8 cellular contexts compared by ENCODE assay signal in genomic region chr20:325889-326644, GRCh38. TPM values are rescaled to one million over a fixed set of nuclear protein-coding genes. Genes with fewer than 3 reads are reported as not detected.
DNase-seq lines count a peak whose midpoint lies in the region; ATAC-seq and TF ChIP-seq lines count a peak whose summit lies in the region.

No MANE protein-coding gene starts in this region.

- H3K4me1 Mint-ChIP-seq in WTC11, result peaks cover 59% of the 10 kb centered on the region

- peak overlapping the region; percentile 91 for H3K4me3 ChIP-seq in coronary artery

- H3K4me3 Mint-ChIP-seq in WTC11, result peak overlapping the region; percentile 87

- peaks cover 16% of the 10 kb centered on the region for H3K36me3 Mint-ChIP-seq in WTC11

- POLR2A ChIA-PET in WTC11 (lab: Charles Lee), result interaction anchor here (1.9 to 5.0 kb wide), 5 partner anchors 16 to 47 kb away, joined by 7 to 110 read pairs (median 22); partner anchors contain the start of genes NRSN2 and ZCCHC3

- no peaks in the 10 kb centered on the region for H3K27me3 Mint-ChIP-seq in WTC11 (ENCODE audit: low read depth)

- no peaks in the 10 kb centered on the region for H3K9me3 Mint-ChIP-seq in WTC11

- DNase-seq in NCI-H1105 (lab: John Stamatoyannopoulos, UW), result peak; percentile 49
- peak; percentile 70 for DNase-seq in WTC11 (ENCODE audit: low spot score)
- DNase-seq in coronary artery (ENCODE audit: low spot score), result peak; percentile 86
- DNase-seq in left kidney (ENCODE audit: low read depth, low spot score), result peak; percentile 87
- peak; percentile 53 for DNase-seq in stimulated activated CD4-positive, alpha-beta T cell treated with anti-CD3 and anti-CD28 coated beads, Interleukin-1b, Interleukin-23, amount 100 ng/mL, for 48 hours
- DNase-seq in NK-92 treated with Interleukin-12 subunit alpha and Interleukin-12 subunit beta, amount 100 ng/mL, for 24 hours (lab: John Stamatoyannopoulos, UW), result no peak

- CTCF ChIA-PET in WTC11 (lab: Charles Lee), result interaction anchor here (0.6 to 3.9 kb wide), 5 partner anchors 17 to 60 kb away, joined by 3 to 55 read pairs (median 12); no protein-coding TSS in a partner anchor

- peak overlapping the region; percentile 86; the same call in 1 of the 2 replicates for H3K27ac Mint-ChIP-seq in WTC11

- H3K27ac ChIP-seq in C4-2B (peak overlapping the region; percentile 96), coronary artery (peak overlapping the region; percentile 81 to 94)

- TF ChIP-seq CTCF in C4-2B (conservative IDR thresholded peaks at IDR 0.05) (peak; percentile 11; the same call in 1 of the 2 replicates), WTC11 (IDR thresholded peaks at IDR 0.05) (no peak), coronary artery (IDR thresholded peaks at IDR 0.05) (no peak)

- ATAC-seq in GM21447 (IDR thresholded peaks at IDR 0.05; ENCODE audit: unreplicated experiment) (peak; percentile 7), WTC11 (no peak)

TF ChIP-seq in WTC11, 78 proteins besides CTCF, POLR2A, EP300 and RAD21 (continues in another document):
- TF ChIP-seq ZNF671 (CRISPR knock-in tag; IDR thresholded peaks at IDR 0.05), result no peak
- TF ChIP-seq CREM (CRISPR knock-in tag; IDR thresholded peaks at IDR 0.05), result no peak; the same call in none of the 2 replicates
- TF ChIP-seq GTF2I (CRISPR knock-in tag; conservative IDR thresholded peaks at IDR 0.05), result no peak
- TF ChIP-seq TEAD4 (CRISPR knock-in tag; IDR thresholded peaks at IDR 0.05), result no peak
- TF ChIP-seq ZNF232 (CRISPR knock-in tag; IDR thresholded peaks at IDR 0.05), result peak; percentile 30; the same call in 1 of the 2 replicates
- no peak for TF ChIP-seq JUN (CRISPR knock-in tag; IDR thresholded peaks at IDR 0.05)
- no peak for TF ChIP-seq CBFB (CRISPR knock-in tag; IDR thresholded peaks at IDR 0.05; ENCODE audit: low read depth)
- no peak for TF ChIP-seq ZNF423 (CRISPR knock-in tag; IDR thresholded peaks at IDR 0.05)
- TF ChIP-seq FOXK1 (CRISPR knock-in tag; IDR thresholded peaks at IDR 0.05), result no peak
- TF ChIP-seq ATF1 (CRISPR knock-in tag; IDR thresholded peaks at IDR 0.05), result no peak
- TF ChIP-seq ZNF263 (CRISPR knock-in tag; IDR thresholded peaks at IDR 0.05; ENCODE audit: low read depth), result 0 out of 2 replicates have a peak, but pooled peaks have one; percentile 16
- peak; percentile 37; the same call in 1 of the 2 replicates for TF ChIP-seq KAT7 (CRISPR knock-in tag; IDR thresholded peaks at IDR 0.05; ENCODE audit: borderline replicate concordance)
- TF ChIP-seq NFYB (CRISPR knock-in tag; conservative IDR thresholded peaks at IDR 0.05; ENCODE audit: low read depth), result no peak
- TF ChIP-seq MLX (CRISPR knock-in tag; IDR thresholded peaks at IDR 0.05), result no peak
- no peak for TF ChIP-seq IRF1 (CRISPR knock-in tag; IDR thresholded peaks at IDR 0.05)
- no peak for TF ChIP-seq JAZF1 (CRISPR knock-in tag; IDR thresholded peaks at IDR 0.05)
- TF ChIP-seq PREB (CRISPR knock-in tag; IDR thresholded peaks at IDR 0.05; ENCODE audit: borderline replicate concordance), result no peak
- TF ChIP-seq, protein P1, sequence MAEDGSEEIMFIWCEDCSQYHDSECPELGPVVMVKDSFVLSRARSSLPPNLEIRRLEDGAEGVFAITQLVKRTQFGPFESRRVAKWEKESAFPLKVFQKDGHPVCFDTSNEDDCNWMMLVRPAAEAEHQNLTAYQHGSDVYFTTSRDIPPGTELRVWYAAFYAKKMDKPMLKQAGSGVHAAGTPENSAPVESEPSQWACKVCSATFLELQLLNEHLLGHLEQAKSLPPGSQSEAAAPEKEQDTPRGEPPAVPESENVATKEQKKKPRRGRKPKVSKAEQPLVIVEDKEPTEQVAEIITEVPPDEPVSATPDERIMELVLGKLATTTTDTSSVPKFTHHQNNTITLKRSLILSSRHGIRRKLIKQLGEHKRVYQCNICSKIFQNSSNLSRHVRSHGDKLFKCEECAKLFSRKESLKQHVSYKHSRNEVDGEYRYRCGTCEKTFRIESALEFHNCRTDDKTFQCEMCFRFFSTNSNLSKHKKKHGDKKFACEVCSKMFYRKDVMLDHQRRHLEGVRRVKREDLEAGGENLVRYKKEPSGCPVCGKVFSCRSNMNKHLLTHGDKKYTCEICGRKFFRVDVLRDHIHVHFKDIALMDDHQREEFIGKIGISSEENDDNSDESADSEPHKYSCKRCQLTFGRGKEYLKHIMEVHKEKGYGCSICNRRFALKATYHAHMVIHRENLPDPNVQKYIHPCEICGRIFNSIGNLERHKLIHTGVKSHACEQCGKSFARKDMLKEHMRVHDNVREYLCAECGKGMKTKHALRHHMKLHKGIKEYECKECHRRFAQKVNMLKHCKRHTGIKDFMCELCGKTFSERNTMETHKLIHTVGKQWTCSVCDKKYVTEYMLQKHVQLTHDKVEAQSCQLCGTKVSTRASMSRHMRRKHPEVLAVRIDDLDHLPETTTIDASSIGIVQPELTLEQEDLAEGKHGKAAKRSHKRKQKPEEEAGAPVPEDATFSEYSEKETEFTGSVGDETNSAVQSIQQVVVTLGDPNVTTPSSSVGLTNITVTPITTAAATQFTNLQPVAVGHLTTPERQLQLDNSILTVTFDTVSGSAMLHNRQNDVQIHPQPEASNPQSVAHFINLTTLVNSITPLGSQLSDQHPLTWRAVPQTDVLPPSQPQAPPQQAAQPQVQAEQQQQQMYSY (CRISPR knock-in tag; IDR thresholded peaks at IDR 0.05), result no peak
- TF ChIP-seq, protein P2, sequence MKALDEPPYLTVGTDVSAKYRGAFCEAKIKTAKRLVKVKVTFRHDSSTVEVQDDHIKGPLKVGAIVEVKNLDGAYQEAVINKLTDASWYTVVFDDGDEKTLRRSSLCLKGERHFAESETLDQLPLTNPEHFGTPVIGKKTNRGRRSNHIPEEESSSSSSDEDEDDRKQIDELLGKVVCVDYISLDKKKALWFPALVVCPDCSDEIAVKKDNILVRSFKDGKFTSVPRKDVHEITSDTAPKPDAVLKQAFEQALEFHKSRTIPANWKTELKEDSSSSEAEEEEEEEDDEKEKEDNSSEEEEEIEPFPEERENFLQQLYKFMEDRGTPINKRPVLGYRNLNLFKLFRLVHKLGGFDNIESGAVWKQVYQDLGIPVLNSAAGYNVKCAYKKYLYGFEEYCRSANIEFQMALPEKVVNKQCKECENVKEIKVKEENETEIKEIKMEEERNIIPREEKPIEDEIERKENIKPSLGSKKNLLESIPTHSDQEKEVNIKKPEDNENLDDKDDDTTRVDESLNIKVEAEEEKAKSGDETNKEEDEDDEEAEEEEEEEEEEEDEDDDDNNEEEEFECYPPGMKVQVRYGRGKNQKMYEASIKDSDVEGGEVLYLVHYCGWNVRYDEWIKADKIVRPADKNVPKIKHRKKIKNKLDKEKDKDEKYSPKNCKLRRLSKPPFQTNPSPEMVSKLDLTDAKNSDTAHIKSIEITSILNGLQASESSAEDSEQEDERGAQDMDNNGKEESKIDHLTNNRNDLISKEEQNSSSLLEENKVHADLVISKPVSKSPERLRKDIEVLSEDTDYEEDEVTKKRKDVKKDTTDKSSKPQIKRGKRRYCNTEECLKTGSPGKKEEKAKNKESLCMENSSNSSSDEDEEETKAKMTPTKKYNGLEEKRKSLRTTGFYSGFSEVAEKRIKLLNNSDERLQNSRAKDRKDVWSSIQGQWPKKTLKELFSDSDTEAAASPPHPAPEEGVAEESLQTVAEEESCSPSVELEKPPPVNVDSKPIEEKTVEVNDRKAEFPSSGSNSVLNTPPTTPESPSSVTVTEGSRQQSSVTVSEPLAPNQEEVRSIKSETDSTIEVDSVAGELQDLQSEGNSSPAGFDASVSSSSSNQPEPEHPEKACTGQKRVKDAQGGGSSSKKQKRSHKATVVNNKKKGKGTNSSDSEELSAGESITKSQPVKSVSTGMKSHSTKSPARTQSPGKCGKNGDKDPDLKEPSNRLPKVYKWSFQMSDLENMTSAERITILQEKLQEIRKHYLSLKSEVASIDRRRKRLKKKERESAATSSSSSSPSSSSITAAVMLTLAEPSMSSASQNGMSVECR (CRISPR knock-in tag; IDR thresholded peaks at IDR 0.05; ENCODE audit: borderline replicate concordance), result no peak
- TF ChIP-seq ERG (CRISPR knock-in tag; IDR thresholded peaks at IDR 0.05), result no peak

RNA-seq across cellular contexts. Expression of gene SOX12, which starts 0.7 kb away (rescaled TPM):
- 59.1 to 76.3 TPM (median 72.5 TPM) in 3 replicates for total RNA-seq in WTC11 (2021)

RNA-seq across cellular contexts. Expression of gene NRSN2, which starts 20.8 kb away (rescaled TPM):
- total RNA-seq in WTC11 (2021), result 23.0 to 23.7 TPM (median 23.3 TPM) in 3 replicates

RNA-seq across cellular contexts. Expression of gene ZCCHC3, which starts 28.7 kb away (rescaled TPM):
- total RNA-seq in WTC11 (2021), result 43.6 to 54.1 TPM (median 52.6 TPM) in 3 replicates

RNA-seq across cellular contexts. Expression of gene C20orf96, which starts 35.5 kb away (rescaled TPM):
- 22.1 to 30.3 TPM (median 27.8 TPM) in 3 replicates for total RNA-seq in WTC11 (2021)

RNA-seq across cellular contexts. Expression of gene TRIB3, which starts 54.5 kb away (rescaled TPM):
- total RNA-seq in WTC11 (2021), result 7.8 to 9.2 TPM (median 8.7 TPM) in 3 replicates
